9 cellular contexts compared by ENCODE assay signal in the genomic region with DNA sequence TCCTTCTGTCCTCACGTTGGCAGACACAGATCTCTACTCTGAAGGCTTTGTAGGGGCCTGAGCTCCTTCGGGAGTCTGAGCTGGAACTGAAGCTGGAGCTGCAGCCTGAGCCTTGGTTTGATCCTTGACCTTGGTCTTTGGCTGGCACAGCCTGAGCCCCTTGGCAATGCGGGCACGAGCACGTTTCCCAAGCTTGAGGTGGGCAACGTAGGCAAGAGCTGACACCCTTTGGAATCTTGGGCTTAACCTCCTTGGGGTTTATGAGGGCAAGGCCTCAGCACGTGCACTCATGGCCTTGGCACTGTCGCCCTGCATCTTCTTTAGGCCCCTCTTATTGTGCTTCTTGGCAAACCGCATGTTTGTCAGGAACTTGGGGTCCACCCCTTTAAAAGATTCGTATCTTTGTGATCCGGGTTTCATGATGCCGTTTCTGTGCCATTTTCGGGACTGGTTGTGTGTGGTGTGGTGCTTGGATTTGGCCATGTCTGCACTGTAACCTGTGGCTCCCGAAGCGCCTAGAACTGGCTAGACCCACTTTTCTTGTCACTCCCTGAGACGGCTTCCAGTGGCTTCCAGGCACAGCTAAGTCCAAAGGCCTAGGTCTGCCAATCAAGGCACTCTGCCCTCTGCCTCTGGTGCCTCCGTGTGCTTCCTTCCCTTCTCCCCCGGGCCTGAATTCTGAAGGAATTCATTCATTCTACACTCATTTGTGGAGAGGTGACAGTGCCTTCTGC. TPM values are rescaled to one million over a fixed set of nuclear protein-coding genes. Genes with fewer than 3 reads are reported as not detected.
DNase-seq lines count a peak whose midpoint lies in the region; ATAC-seq and TF ChIP-seq lines count a peak whose summit lies in the region.
"Had no signal": no experiment of that assay in that cellular context is flagged by ENCODE, and none has a peak within 500 bp of the region (broad histone marks: within the 10 kb centered on the region; RNA-seq: fewer than 3 reads in every experiment).

No MANE protein-coding gene starts in this region.

- H3K4me3 ChIP-seq in GM12865 (ENCODE audit: low read depth, low read length) (peak overlapping the region; percentile 75), SJSA1 (peak overlapping the region; percentile 62; the same call in 1 of the 2 replicates), skeletal muscle tissue (ENCODE audit: low read length in 3 of 3) (peak overlapping the region in 2 of 3 donors; percentile 59 to 69), prostate gland (no peak overlapping the region)

- intact Hi-C loops in prostate gland (cut with DNase I) = no loop called here

- DNase-seq in GM12865 (ENCODE audit: low read depth) = no peak
- DNase-seq in SJSA1 (ENCODE audit: low read depth in 1 of 2, low spot score in 2 of 2) = no peak
- DNase-seq in medulla oblongata (ENCODE audit: extremely low spot score) = no peak
- no peak for DNase-seq in prostate gland (ENCODE audit: low spot score)

- TF ChIP-seq POLR2A in prostate gland (IDR thresholded peaks at IDR 0.05) = no peak

- H3K9me3 ChIP-seq in SJSA1 (replicated peaks) = no peaks in the 10 kb centered on the region
- no peaks in the 10 kb centered on the region for H3K9me3 ChIP-seq in skeletal muscle tissue (ENCODE audit: control insufficient read depth in 3 of 3, low read length in 3 of 3)
- H3K9me3 ChIP-seq in prostate gland = no peaks in the 10 kb centered on the region
- H3K9me3 ChIP-seq: esophagus muscularis mucosa had no signal

- no peaks in the 10 kb centered on the region for H3K27me3 ChIP-seq in SJSA1 (replicated peaks)
- H3K27me3 ChIP-seq in skeletal muscle tissue (ENCODE audit: control insufficient read depth in 3 of 3, insufficient read depth in 3 of 3, low read length in 3 of 3) = peaks cover 0 to 17% (median 4%) of the 10 kb centered on the region in 3 donors
- no peaks in the 10 kb centered on the region for H3K27me3 ChIP-seq in prostate gland (replicated peaks; ENCODE audit: insufficient read depth)

- H3K36me3 ChIP-seq in SJSA1 = peaks cover 15% of the 10 kb centered on the region
- no peaks in the 10 kb centered on the region for H3K36me3 ChIP-seq in skeletal muscle tissue (ENCODE audit: control insufficient read depth in 3 of 3, insufficient read depth in 3 of 3, low read length in 3 of 3)
- no peaks in the 10 kb centered on the region for H3K36me3 ChIP-seq in prostate gland
- H3K36me3 ChIP-seq: esophagus muscularis mucosa had no signal

- no peak overlapping the region for H3K9ac ChIP-seq in skeletal muscle tissue (ENCODE audit: low read depth in 1 of 3, low read length in 3 of 3)
- H3K9ac ChIP-seq: parathyroid adenoma had no signal

- H3K4me1 ChIP-seq in SJSA1 (replicated peaks) (peaks cover 47% of the 10 kb centered on the region), skeletal muscle tissue (ENCODE audit: control insufficient read depth in 3 of 3, insufficient read depth in 3 of 3, low read length in 3 of 3) (peaks cover 5 to 11% (median 5%) of the 10 kb centered on the region in 3 donors), prostate gland (replicated peaks) (peaks cover 4% of the 10 kb centered on the region)
- H3K4me1 ChIP-seq: parathyroid adenoma had no signal

- no peak for TF ChIP-seq CTCF in GM12865 (IDR thresholded peaks at IDR 0.05; ENCODE audit: insufficient read depth, low read depth, low read length, missing control alignments)
- no peak for TF ChIP-seq CTCF in prostate gland (IDR thresholded peaks at IDR 0.05)

- WGBS in prostate gland = 92% methylated on average over 18 of the region's 18 CpGs

- peak; percentile 24 for ATAC-seq in esophagus mucosa
- ATAC-seq in GM19351 (IDR thresholded peaks at IDR 0.05; ENCODE audit: unreplicated experiment) = no peak

- H3K27ac ChIP-seq in SJSA1 (peak overlapping the region; percentile 94), skeletal muscle tissue (ENCODE audit: low read depth, low read length) (no peak overlapping the region), prostate gland (no peak overlapping the region)
- H3K27ac ChIP-seq: esophagus muscularis mucosa, parathyroid adenoma had no signal

RNA-seq across cellular contexts. Expression of a gene that starts 1.4 kb away (rescaled TPM):
- 24.2 and 32.8 TPM in 2 replicates for total RNA-seq in SJSA1 (2014; rRNA removed; shearing (Covaris generic))
- total RNA-seq in esophagus mucosa (4.9 TPM), skeletal muscle tissue (22.4 TPM), prostate gland (10 to 100 TPM; 10.6 to 34.8 TPM)

Comparison
In these comparisons a context has a peak if more than half of its experiments do, and no peak if none do; other contexts are left out.
1. H3K4me3 ChIP-seq: peak in GM12865 (single experiment), SJSA1 (single experiment) and skeletal muscle tissue (2 of 3); none in prostate gland (0 of 2).